ENCODE assay signal across 28 cellular contexts in the genomic region with DNA sequence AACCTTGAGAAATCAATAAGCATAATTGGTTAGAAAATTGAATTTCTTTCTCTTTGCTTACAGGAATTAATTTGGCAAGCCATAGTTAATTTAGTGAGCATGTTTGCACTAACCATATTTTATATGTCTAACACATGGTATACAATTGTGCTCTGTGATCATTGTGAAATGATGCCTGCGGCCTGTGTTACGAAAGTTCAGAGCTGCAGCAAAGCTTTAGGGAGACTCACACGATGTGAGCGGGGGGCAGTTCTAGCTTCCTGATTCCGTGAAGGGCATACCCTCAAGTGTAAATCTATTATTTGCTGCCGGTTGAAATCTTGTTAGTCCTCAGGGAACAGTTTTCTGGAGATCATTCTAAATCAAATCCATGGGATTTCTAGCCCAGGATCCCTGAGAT. TPM values are rescaled to one million over a fixed set of nuclear protein-coding genes. Genes with fewer than 3 reads are reported as not detected.
A peak's percentile ranks its signal among the peaks of the same experiment; 100 is the strongest.
DNase-seq lines count a peak whose midpoint lies in the region; ATAC-seq, FAIRE-seq and TF ChIP-seq lines count a peak whose summit lies in the region.
"Had no signal": no experiment of that assay in that cellular context is flagged by ENCODE, and none has a peak within 500 bp of the region (broad histone marks: within the 10 kb centered on the region; RNA-seq: fewer than 3 reads in every experiment).

No MANE protein-coding gene starts in this region.

- ATAC-seq in foreskin keratinocyte = no peak
- ATAC-seq in upper lobe of right lung = peak; percentile 69
- ATAC-seq: activated CD8-positive, alpha-beta T cell treated with anti-CD3 and anti-CD28 coated beads, Interleukin-2, amount 10 ng/mL, durations not matched to agents 7 days and 5 days; CD8-positive, alpha-beta T cell; gastrocnemius medialis; K562; left lobe of liver; sciatic nerve had no signal

- H3K9me3 ChIP-seq in SK-N-MC (ENCODE audit: low read depth, low read length) = no peaks in the 10 kb centered on the region
- no peaks in the 10 kb centered on the region for H3K9me3 ChIP-seq in upper lobe of right lung
- H3K9me3 ChIP-seq: adrenal gland, gastrocnemius medialis, MG63, thoracic aorta had no signal

- H3K27ac ChIP-seq in SK-N-MC (no peak overlapping the region), foreskin keratinocyte (peak overlapping the region; percentile 44), upper lobe of right lung (no peak overlapping the region)
- H3K27ac ChIP-seq: adrenal gland, gastrocnemius medialis, parathyroid adenoma, thoracic aorta had no signal

- H3K36me3 ChIP-seq in SK-N-MC (ENCODE audit: insufficient read depth, low read length) = no peaks in the 10 kb centered on the region
- H3K36me3 ChIP-seq in upper lobe of right lung = no peaks in the 10 kb centered on the region
- H3K36me3 ChIP-seq: adrenal gland, gastrocnemius medialis, MG63, thoracic aorta had no signal

- H3K4me1 ChIP-seq in foreskin keratinocyte = peaks cover 16% of the 10 kb centered on the region
- no peaks in the 10 kb centered on the region for H3K4me1 ChIP-seq in upper lobe of right lung
- H3K4me1 ChIP-seq: gastrocnemius medialis, parathyroid adenoma had no signal

- TF ChIP-seq CTCF in foreskin keratinocyte (conservative IDR thresholded peaks at IDR 0.05) (no peak), upper lobe of right lung (IDR thresholded peaks at IDR 0.05) (no peak)

- no peak overlapping the region for H3K9ac ChIP-seq in SK-N-MC (ENCODE audit: insufficient read length)
- H3K9ac ChIP-seq: parathyroid adenoma had no signal

- H3K27me3 ChIP-seq in foreskin keratinocyte (no peaks in the 10 kb centered on the region), upper lobe of right lung (no peaks in the 10 kb centered on the region)
- H3K27me3 ChIP-seq: adrenal gland, gastrocnemius medialis, MG63 had no signal

- H3K4me3 ChIP-seq in SK-N-MC = no peak overlapping the region
- H3K4me3 ChIP-seq in upper lobe of right lung = no peak overlapping the region
- H3K4me3 ChIP-seq: adrenal gland, gastrocnemius medialis, K562, MG63, thoracic aorta had no signal

- FAIRE-seq in GM19239 (lab: Jason Lieb, UNC) = no peak
- FAIRE-seq: G401.6, K562 had no signal

- peak; percentile 89 for DNase-seq in MV-4-11 (lab: John Stamatoyannopoulos, UW)
- DNase-seq in SK-N-MC (ENCODE audit: low read depth, low spot score) = peak; percentile 28
- no peak for DNase-seq in foreskin keratinocyte
- DNase-seq in upper lobe of right lung = no peak
- DNase-seq in EL = no peak
- no peak for DNase-seq in NCI-H524 (lab: John Stamatoyannopoulos, UW)
- no peak for DNase-seq in GM19239 (ENCODE audit: insufficient read length, low spot score)
- DNase-seq: activated CD8-positive, alpha-beta T cell treated with anti-CD3 and anti-CD28 coated beads, Interleukin-2, amount 10 ng/mL, durations not matched to agents 7 days and 5 days; activated gamma-delta T cell; adrenal gland; CD8-positive, alpha-beta T cell; effector memory CD4-positive, alpha-beta T cell; gastrocnemius medialis; hypothalamus; MG63; midbrain; NCI-H1694; NCI-H2171 treated with DMSO at 0.1 percent for 48 hours; NCI-H526; SHP77 treated with DMSO at 0.1 percent for 48 hours; stimulated activated naive CD4-positive, alpha-beta T cell treated with Interleukin-2 at 50 U/mL for 16 hours had no signal

- intact Hi-C loops in upper lobe of right lung (cut with DNase I) = no loop called here

RNA-seq across cellular contexts. Expression of gene ADTRP, which starts 25.5 kb away (rescaled TPM):
- total RNA-seq in foreskin keratinocyte = 3.1 and 5.5 TPM in 2 replicates
- 3.0 and 4.3 TPM in 2 replicates for polyA plus RNA-seq in foreskin keratinocyte
- 21.0 TPM for total RNA-seq in upper lobe of right lung
- total RNA-seq: OCI-LY7, thoracic aorta had no signal

Comparison
In these comparisons a context has a peak if more than half of its experiments do, and no peak if none do; other contexts are left out.
1. DNase-seq: peak in MV-4-11 (single experiment) and SK-N-MC (single experiment); none in foreskin keratinocyte (0 of 2), upper lobe of right lung (single experiment), EL (single experiment), NCI-H524 (0 of 2) and GM19239 (single experiment).